In the genomic region with DNA sequence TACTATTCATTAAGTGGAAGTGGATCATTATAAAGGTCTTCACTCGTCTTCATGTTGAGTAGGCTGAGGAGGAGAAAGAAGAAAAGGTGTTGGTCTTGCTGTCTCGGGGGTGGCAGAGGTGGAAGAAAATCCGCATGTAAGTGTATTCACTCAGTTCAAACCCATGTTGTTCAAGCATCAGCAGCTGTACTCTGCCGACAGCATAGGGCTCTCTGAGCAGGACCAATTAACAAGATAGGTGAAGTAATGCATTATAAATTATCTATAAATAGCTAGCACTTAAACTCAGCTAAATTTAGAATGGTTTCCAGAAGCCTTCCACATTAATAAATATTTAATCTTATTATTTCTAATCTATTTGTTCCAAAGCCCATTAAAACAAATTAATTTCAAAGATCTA, we compare ENCODE assay signal across 24 cellular contexts.
"Had no signal": no experiment of that assay in that cellular context is flagged by ENCODE, and none has a peak within 500 bp of the region (broad histone marks: within the 10 kb centered on the region; RNA-seq: fewer than 3 reads in every experiment).

No MANE protein-coding gene starts in this region.

- H3K4me3 ChIP-seq: neural progenitor cell, ovary, psoas muscle, right lobe of liver, sigmoid colon, stomach, thoracic aorta, thyroid gland, tibial nerve, upper lobe of left lung, vagina had no signal

- H3K4me1 ChIP-seq: parathyroid adenoma, psoas muscle, right lobe of liver, stomach, thyroid gland, tibial nerve, upper lobe of left lung, vagina had no signal

- DNase-seq: natural killer cell; occipital lobe; ovary; posterior cingulate gyrus; psoas muscle; right lobe of liver; sigmoid colon; small intestine; stimulated activated CD4-positive, alpha-beta T cell treated with anti-CD3 and anti-CD28 coated beads, Interleukin-15, amount 100 ng/mL, for 24 hours; stimulated activated CD4-positive, alpha-beta T cell treated with anti-CD3 and anti-CD28 coated beads, Interleukin-2, amount 100 ng/mL, for 24 hours; stimulated activated CD4-positive, alpha-beta T cell treated with anti-CD3 and anti-CD28 coated beads, Interleukin-2, amount 100 ng/mL, for 48 hours; stimulated activated CD4-positive, alpha-beta T cell treated with anti-CD3 and anti-CD28 coated beads, Interleukin-4, amount 100 ng/mL, for 24 hours; stimulated activated naive B cell treated with anti-CD40 and anti-IgM and Interleukin-4, amounts not matched to agents 10 μg/mL and 1 μg/mL and 100 μg/mL, for 72 hours; stimulated activated naive CD4-positive, alpha-beta T cell treated with Interleukin-2 at 50 U/mL for 16 hours; stomach; thyroid gland; trophoblast cell; upper lobe of left lung had no signal

- H3K27ac ChIP-seq: neural progenitor cell, ovary, parathyroid adenoma, psoas muscle, right lobe of liver, sigmoid colon, stomach, thoracic aorta, thyroid gland, tibial nerve, upper lobe of left lung, vagina had no signal

- ATAC-seq: natural killer cell; psoas muscle; right lobe of liver; stimulated activated effector memory CD8-positive, alpha-beta T cell treated with anti-CD3 and anti-CD28 coated beads, Interleukin-12 subunit alpha, Interleukin-12 subunit beta, amount 100 ng/mL, for 72 hours; stimulated activated naive B cell treated with anti-CD40 and anti-IgM and Interleukin-4, amounts not matched to agents 10 μg/mL and 1 μg/mL and 100 μg/mL, for 72 hours had no signal

- H3K36me3 ChIP-seq: neural progenitor cell, ovary, right lobe of liver, sigmoid colon, stomach, thoracic aorta, thyroid gland, tibial nerve, upper lobe of left lung, vagina had no signal

- H3K9me3 ChIP-seq: ovary, psoas muscle, right lobe of liver, sigmoid colon, stomach, thoracic aorta, thyroid gland, upper lobe of left lung, vagina had no signal

- H3K27me3 ChIP-seq: neural progenitor cell, right lobe of liver, sigmoid colon, stomach, thyroid gland, tibial nerve, upper lobe of left lung, vagina had no signal
